12 cellular contexts compared by ENCODE assay signal in genomic region chr7:107856806-107857540, GRCh38. TPM values are rescaled to one million over a fixed set of nuclear protein-coding genes. Genes with fewer than 3 reads are reported as not detected.
DNase-seq lines count a peak whose midpoint lies in the region; ATAC-seq and TF ChIP-seq lines count a peak whose summit lies in the region.
"Had no signal": no experiment of that assay in that cellular context is flagged by ENCODE, and none has a peak within 500 bp of the region (broad histone marks: within the 10 kb centered on the region; RNA-seq: fewer than 3 reads in every experiment).

No MANE protein-coding gene starts in this region.

- POLR2A ChIA-PET in CD4-positive, alpha-beta T cell (lab: Charles Lee) = interaction anchor here (0.8 to 3.5 kb wide), 7 partner anchors 11 to 113 kb away, joined by 3 to 32 read pairs (median 6); partner anchors contain the start of gene CBLL1

- intact Hi-C loops in CD4-positive, alpha-beta T cell (cut with DNase I, micrococcal nuclease) = loop anchor here in 1 of 2 experiments (10.0 kb wide), 1 partner anchor 62 kb away; no protein-coding TSS in a partner anchor

- peak in 6 of 10 experiments; percentile 13 to 32 (median 20) for DNase-seq in CD4-positive, alpha-beta T cell
- DNase-seq in T-helper 17 cell = peak in 1 of 3 donors; percentile 6
- no peak for DNase-seq in left lobe of liver (ENCODE audit: low spot score)
- no peak for DNase-seq in DMS53 treated with DMSO at 0.1 percent for 48 hours (lab: John Stamatoyannopoulos, UW; ENCODE audit: unreplicated experiment)
- DNase-seq in HUDEP-2 (lab: John Stamatoyannopoulos, UW; ENCODE audit: unreplicated experiment in 76 of 76) = no peak
- DNase-seq in HT-29 (ENCODE audit: low spot score) = no peak
- no peak for DNase-seq in NCI-H1694 (lab: John Stamatoyannopoulos, UW)
- DNase-seq: caudate nucleus, head of caudate nucleus, NCI-H2171 treated with DMSO at 0.1 percent for 48 hours, nephron progenitor cell had no signal

- peak overlapping the region; percentile 6 for H3K27ac ChIP-seq in CD4-positive, alpha-beta T cell (ENCODE audit: low read depth, low read length)

- no peaks in the 10 kb centered on the region for H3K27me3 Mint-ChIP-seq in CD4-positive, alpha-beta T cell
- no peaks in the 10 kb centered on the region for H3K27me3 Mint-ChIP-seq in T-helper 17 cell

- H3K4me1 Mint-ChIP-seq in CD4-positive, alpha-beta T cell (ENCODE audit: low read depth) = peaks cover 79% of the 10 kb centered on the region
- peaks cover 44% of the 10 kb centered on the region for H3K4me1 Mint-ChIP-seq in T-helper 17 cell

- peak; percentile 87 for ATAC-seq in CD4-positive, alpha-beta T cell (ENCODE audit: poor library complexity)
- ATAC-seq in GM21423 (IDR thresholded peaks at IDR 0.05; ENCODE audit: unreplicated experiment) (peak; percentile 65), T-helper 17 cell (peak; percentile 93), left lobe of liver (peak; percentile 54)

- TF ChIP-seq CTCF in CD4-positive, alpha-beta T cell (IDR thresholded peaks at IDR 0.05) = no peak

- peak overlapping the region; percentile 43 for H3K4me3 Mint-ChIP-seq in CD4-positive, alpha-beta T cell
- peak overlapping the region; percentile 70 for H3K4me3 Mint-ChIP-seq in T-helper 17 cell
- H3K4me3 Mint-ChIP-seq: nephron progenitor cell had no signal

- H3K27me3 ChIP-seq in CD4-positive, alpha-beta T cell (ENCODE audit: control insufficient read depth, insufficient read depth, low read length) = no peaks in the 10 kb centered on the region

- H3K9me3 Mint-ChIP-seq in CD4-positive, alpha-beta T cell = no peaks in the 10 kb centered on the region
- H3K9me3 Mint-ChIP-seq: nephron progenitor cell had no signal

- no peaks in the 10 kb centered on the region for H3K9me3 ChIP-seq in CD4-positive, alpha-beta T cell (ENCODE audit: control insufficient read depth, low read length)
- peaks cover 4% of the 10 kb centered on the region for H3K9me3 ChIP-seq in T-helper 17 cell (ENCODE audit: control insufficient read depth, low read length, poor library complexity, severe bottlenecking)

- H3K27ac Mint-ChIP-seq in CD4-positive, alpha-beta T cell = peak overlapping the region; percentile 87
- H3K27ac Mint-ChIP-seq in T-helper 17 cell = peak overlapping the region; percentile 92
- H3K27ac Mint-ChIP-seq: nephron progenitor cell had no signal

- CTCF ChIA-PET in CD4-positive, alpha-beta T cell (lab: Charles Lee) = interaction anchor here (1.5 kb wide), 1 partner anchor 18 kb away, joined by 6 read pairs; no protein-coding TSS in a partner anchor

- H3K36me3 Mint-ChIP-seq in CD4-positive, alpha-beta T cell (ENCODE audit: low read depth) = no peaks in the 10 kb centered on the region
- H3K36me3 Mint-ChIP-seq in T-helper 17 cell (ENCODE audit: low read depth) = peaks cover 5% of the 10 kb centered on the region

RNA-seq across cellular contexts. Expression of gene DLD, which starts 34.0 kb away (rescaled TPM):
- 10 to 100 TPM; 74.3 to 74.9 TPM for total RNA-seq in CD4-positive, alpha-beta T cell
- total RNA-seq in T-helper 17 cell (10 to 100 TPM; 49.4 to 64.5 TPM), left lobe of liver (63.0 TPM)
- total RNA-seq in HT-29 (2014; rRNA removed; shearing (Covaris generic)) = 32.8 and 36.0 TPM in 2 replicates

RNA-seq across cellular contexts. Expression of gene SLC26A3, which starts 54.0 kb away (rescaled TPM):
- not detected for total RNA-seq in CD4-positive, alpha-beta T cell
- total RNA-seq in T-helper 17 cell = not detected
- 0.93 TPM for total RNA-seq in left lobe of liver
- not detected in 2 replicates for total RNA-seq in HT-29 (2014; rRNA removed; shearing (Covaris generic))

Comparison
In these comparisons a context has a peak if more than half of its experiments do, and no peak if none do; other contexts are left out.
1. DNase-seq: peak in CD4-positive, alpha-beta T cell (6 of 10); none in left lobe of liver (single experiment), DMS53 treated with DMSO at 0.1 percent for 48 hours (single experiment), HUDEP-2 (0 of 76), HT-29 (single experiment) and NCI-H1694 (single experiment).
2. Peak in every context shown above with its lines, with median percentiles within 50 percentile points of each other: ATAC-seq.